In genomic region chr19:49338023-49338677, GRCh38 we compare ENCODE assay signal across 9 cellular contexts.
DNase-seq lines count a peak whose midpoint lies in the region; ATAC-seq and TF ChIP-seq lines count a peak whose summit lies in the region.
"Had no signal": no experiment of that assay in that cellular context is flagged by ENCODE, and none has a peak within 500 bp of the region (broad histone marks: within the 10 kb centered on the region; RNA-seq: fewer than 3 reads in every experiment).

No MANE protein-coding gene starts in this region.

- no peak for ATAC-seq in stimulated activated effector memory CD8-positive, alpha-beta T cell treated with anti-CD3 and anti-CD28 coated beads, Interleukin-12 subunit alpha, Interleukin-12 subunit beta, amount 100 ng/mL, for 72 hours

- H3K27ac Mint-ChIP-seq in activated naive CD8-positive, alpha-beta T cell, result peak overlapping the region; percentile 41
- peak overlapping the region; percentile 96 for H3K27ac Mint-ChIP-seq in stimulated activated effector memory CD8-positive, alpha-beta T cell treated with anti-CD3 and anti-CD28 coated beads, Interleukin-12 subunit alpha, Interleukin-12 subunit beta, amount 100 ng/mL, for 72 hours

- DNase-seq in iPS-NIHi7 (ENCODE audit: extremely low spot score) (peak; percentile 70), DMS53 (lab: John Stamatoyannopoulos, UW) (no peak), posterior cingulate gyrus (no peak), NCI-H1417 (lab: John Stamatoyannopoulos, UW) (no peak)
- DNase-seq in stimulated activated effector memory CD8-positive, alpha-beta T cell treated with anti-CD3 and anti-CD28 coated beads, Interleukin-12 subunit alpha, Interleukin-12 subunit beta, amount 100 ng/mL, for 72 hours (ENCODE audit: low spot score in 2 of 2), result no peak
- DNase-seq: NCI-H1092 had no signal

- peaks cover 54% of the 10 kb centered on the region for H3K4me1 Mint-ChIP-seq in activated naive CD8-positive, alpha-beta T cell (ENCODE audit: low read depth)
- peaks cover 77% of the 10 kb centered on the region for H3K4me1 Mint-ChIP-seq in stimulated activated effector memory CD8-positive, alpha-beta T cell treated with anti-CD3 and anti-CD28 coated beads, Interleukin-12 subunit alpha, Interleukin-12 subunit beta, amount 100 ng/mL, for 72 hours

- no peaks in the 10 kb centered on the region for H3K9me3 Mint-ChIP-seq in activated naive CD8-positive, alpha-beta T cell (ENCODE audit: low read depth)
- no peaks in the 10 kb centered on the region for H3K9me3 Mint-ChIP-seq in stimulated activated effector memory CD8-positive, alpha-beta T cell treated with anti-CD3 and anti-CD28 coated beads, Interleukin-12 subunit alpha, Interleukin-12 subunit beta, amount 100 ng/mL, for 72 hours
- H3K9me3 Mint-ChIP-seq: dendritic cell treated with granulocyte-macrophage colony-stimulating factor and Interleukin-4, amounts not matched to agents 40 ng/mL and 50 ng/mL, for 4 days had no signal

- TF ChIP-seq POLR2A in GM19193 (IDR thresholded peaks at IDR 0.05; ENCODE audit: extremely low read depth, insufficient read depth, insufficient read length), result peak; percentile 7

- H3K4me3 Mint-ChIP-seq in activated naive CD8-positive, alpha-beta T cell, result peak overlapping the region; percentile 42
- H3K4me3 Mint-ChIP-seq in stimulated activated effector memory CD8-positive, alpha-beta T cell treated with anti-CD3 and anti-CD28 coated beads, Interleukin-12 subunit alpha, Interleukin-12 subunit beta, amount 100 ng/mL, for 72 hours, result peak overlapping the region; percentile 97
- H3K4me3 Mint-ChIP-seq: dendritic cell treated with granulocyte-macrophage colony-stimulating factor and Interleukin-4, amounts not matched to agents 40 ng/mL and 50 ng/mL, for 4 days had no signal

- intact Hi-C loops in posterior cingulate gyrus (cut with DNase I), result no loop called here

- H3K36me3 Mint-ChIP-seq in activated naive CD8-positive, alpha-beta T cell, result no peaks in the 10 kb centered on the region
- peaks cover 51% of the 10 kb centered on the region for H3K36me3 Mint-ChIP-seq in stimulated activated effector memory CD8-positive, alpha-beta T cell treated with anti-CD3 and anti-CD28 coated beads, Interleukin-12 subunit alpha, Interleukin-12 subunit beta, amount 100 ng/mL, for 72 hours

- H3K27me3 Mint-ChIP-seq in activated naive CD8-positive, alpha-beta T cell, result no peaks in the 10 kb centered on the region
- H3K27me3 Mint-ChIP-seq: dendritic cell treated with granulocyte-macrophage colony-stimulating factor and Interleukin-4, amounts not matched to agents 40 ng/mL and 50 ng/mL, for 4 days had no signal
